Comparison of ENCODE assay signal across 8 cellular contexts in genomic region chr1:144490394-144490793, GRCh38. TPM values are rescaled to one million over a fixed set of nuclear protein-coding genes. Genes with fewer than 3 reads are reported as not detected.
DNase-seq lines count a peak whose midpoint lies in the region; ATAC-seq and TF ChIP-seq lines count a peak whose summit lies in the region.
"Not testable (repeated sequence)": the region's sequence is repeated elsewhere in the genome, so short reads cannot be mapped to it uniquely, and the experiment has no call there.

No MANE protein-coding gene starts in this region.

- not testable (repeated sequence) for H3K18ac ChIP-seq in neuronal stem cell (ENCODE audit: low read length)

- not testable (repeated sequence) for H3K4me1 Mint-ChIP-seq in CD4-positive, alpha-beta T cell (ENCODE audit: low read depth); activated T-helper 17 cell treated with anti-CD3 and anti-CD28 coated beads, Interleukin-2, amount 50 U/mL, for 72 hours
- peaks cover 10% of the 10 kb centered on the region for H3K4me1 Mint-ChIP-seq in MCF 10A (ENCODE audit: insufficient read depth, unreplicated experiment)

- not testable (repeated sequence) for H3K9me3 Mint-ChIP-seq in CD4-positive, alpha-beta T cell; activated T-helper 17 cell treated with anti-CD3 and anti-CD28 coated beads, Interleukin-2, amount 50 U/mL, for 72 hours; MCF 10A (ENCODE audit: unreplicated experiment)

- not testable (repeated sequence) for H3K23ac ChIP-seq in neuronal stem cell (ENCODE audit: low read depth, low read length, poor library complexity)

- intact Hi-C loops in CD4-positive, alpha-beta T cell (cut with DNase I, micrococcal nuclease); MCF 10A (cut with micrococcal nuclease): not testable (repeated sequence)

- not testable (repeated sequence) for H3K79me2 ChIP-seq in MM.1S (ENCODE audit: low read length)

- H2BK12ac ChIP-seq in neuronal stem cell (ENCODE audit: low read length) = not testable (repeated sequence)

- H3K27ac ChIP-seq in CD4-positive, alpha-beta T cell (ENCODE audit: low read depth, low read length); MM.1S (ENCODE audit: low read length); neuronal stem cell (replicated peaks; ENCODE audit: low read length): not testable (repeated sequence)

- ATAC-seq in CD4-positive, alpha-beta T cell (ENCODE audit: poor library complexity) = not testable (repeated sequence)
- ATAC-seq in activated T-helper 17 cell treated with anti-CD3 and anti-CD28 coated beads, Interleukin-2, amount 50 U/mL, for 72 hours (replicated peaks) = peak; percentile 46

- not testable (repeated sequence) for BruUV-seq in MCF 10A (replicated peaks; lab: Mats Ljungman, UMichigan)

- not testable (repeated sequence) for H4K8ac ChIP-seq in neuronal stem cell (ENCODE audit: low read depth, low read length)

- CTCF ChIA-PET in CD4-positive, alpha-beta T cell (lab: Charles Lee); MCF 10A (lab: Yijun Ruan, JAX): not testable (repeated sequence)

- not testable (repeated sequence) for H3K27me3 Mint-ChIP-seq in CD4-positive, alpha-beta T cell; activated T-helper 17 cell treated with anti-CD3 and anti-CD28 coated beads, Interleukin-2, amount 50 U/mL, for 72 hours; MCF 10A (ENCODE audit: insufficient read depth, unreplicated experiment)

- not testable (repeated sequence) for H3K36me3 ChIP-seq in MM.1S (replicated peaks; ENCODE audit: insufficient read depth, low read length); neuronal stem cell (replicated peaks in 1 of 2; ENCODE audit: control insufficient read depth in 2 of 2, insufficient read depth in 2 of 2, low read length in 2 of 2)

- POLR2A ChIA-PET in CD4-positive, alpha-beta T cell (lab: Charles Lee); MCF 10A (lab: Yijun Ruan, JAX): not testable (repeated sequence)

- H3K27me3 ChIP-seq in CD4-positive, alpha-beta T cell (ENCODE audit: control insufficient read depth, insufficient read depth, low read length); MM.1S (replicated peaks; ENCODE audit: insufficient read depth, low read length); neuronal stem cell (ENCODE audit: control insufficient read depth in 3 of 3, insufficient read depth in 3 of 3, low read depth in 1 of 3, low read length in 3 of 3): not testable (repeated sequence)

- not testable (repeated sequence) for H3K27ac Mint-ChIP-seq in CD4-positive, alpha-beta T cell; activated T-helper 17 cell treated with anti-CD3 and anti-CD28 coated beads, Interleukin-2, amount 50 U/mL, for 72 hours; MCF 10A (ENCODE audit: low read depth, unreplicated experiment)

- H3K79me1 ChIP-seq in neuronal stem cell (ENCODE audit: low read depth, low read length) = not testable (repeated sequence)

- H2BK5ac ChIP-seq in neuronal stem cell (ENCODE audit: low read length) = not testable (repeated sequence)

- no CpG with 5 or more reads among the region's 18 CpGs for WGBS in neuronal stem cell (ENCODE audit: extremely low coverage in 2 of 2, insufficient read length in 2 of 2, insufficient replicate concordance in 1 of 2), 2 donors

- TF ChIP-seq CTCF in CD4-positive, alpha-beta T cell (IDR thresholded peaks at IDR 0.05); MM.1S (IDR thresholded peaks at IDR 0.05; ENCODE audit: low read length); MCF 10A (IDR thresholded peaks at IDR 0.05; ENCODE audit: unreplicated experiment): not testable (repeated sequence)

- not testable (repeated sequence) for H3K9ac ChIP-seq in MM.1S (ENCODE audit: low read length); neuronal stem cell (ENCODE audit: low read depth, low read length, poor library complexity)

- not testable (repeated sequence) for H3K14ac ChIP-seq in neuronal stem cell (ENCODE audit: low read length)

- DNase-seq in CD4-positive, alpha-beta T cell = peak in 8 of 10 experiments; percentile 2 to 39 (median 10)
- DNase-seq in MM.1S (peak; percentile 23), MCF 10A (ENCODE audit: unreplicated experiment) (peak; percentile 23), iPS DF 19.7 (ENCODE audit: low read depth, low spot score) (peak; percentile 1)
- peak; percentile 16 for DNase-seq in activated CD4-positive, alpha-beta T cell treated with anti-CD3 and anti-CD28 coated beads, Interleukin-2, amount 50 U/mL, for 1 hour
- DNase-seq in neuronal stem cell (ENCODE audit: low spot score) = not testable (repeated sequence)
- DNase-seq in stimulated activated naive CD4-positive, alpha-beta T cell (lab: John Stamatoyannopoulos, UW) = peak in 4 of 6 experiments; percentile 4 to 33 (median 16)

- not testable (repeated sequence) for H3K4me3 ChIP-seq in MM.1S (ENCODE audit: low read length); neuronal stem cell (ENCODE audit: low read length in 2 of 2)

- not testable (repeated sequence) for H3K4me2 ChIP-seq in MM.1S (ENCODE audit: low read depth, low read length)
- H3K4me2 ChIP-seq in neuronal stem cell (ENCODE audit: insufficient read depth, low read length, poor library complexity, severe bottlenecking) = peak overlapping the region; percentile 33

- H3K9me3 ChIP-seq in CD4-positive, alpha-beta T cell (ENCODE audit: control insufficient read depth, low read length); MM.1S (replicated peaks; ENCODE audit: insufficient read depth, low read length); neuronal stem cell (replicated peaks in 1 of 2; ENCODE audit: control insufficient read depth in 2 of 2, insufficient read depth in 1 of 2, low read depth in 1 of 2, low read length in 2 of 2): not testable (repeated sequence)

- H2BK120ac ChIP-seq in neuronal stem cell (ENCODE audit: low read depth, low read length) = not testable (repeated sequence)

- not testable (repeated sequence) for H3F3A ChIP-seq in MM.1S (ENCODE audit: insufficient read depth, low read length)

- H3K4me1 ChIP-seq in MM.1S (ENCODE audit: low read length); neuronal stem cell (ENCODE audit: control insufficient read depth in 2 of 2, insufficient read depth in 1 of 2, low read depth in 1 of 2, low read length in 2 of 2): not testable (repeated sequence)

- H3K4ac ChIP-seq in neuronal stem cell (ENCODE audit: low read length) = not testable (repeated sequence)

- H3K4me3 Mint-ChIP-seq in CD4-positive, alpha-beta T cell = peak overlapping the region; percentile 42
- H3K4me3 Mint-ChIP-seq in activated T-helper 17 cell treated with anti-CD3 and anti-CD28 coated beads, Interleukin-2, amount 50 U/mL, for 72 hours = peak overlapping the region; percentile 60
- H3K4me3 Mint-ChIP-seq in MCF 10A (ENCODE audit: unreplicated experiment) = peak overlapping the region; percentile 51

- not testable (repeated sequence) for H2BK15ac ChIP-seq in neuronal stem cell (ENCODE audit: low read length)

- not testable (repeated sequence) for H4K20me1 ChIP-seq in MM.1S (ENCODE audit: insufficient read depth, low read length)

- not testable (repeated sequence) for H4K91ac ChIP-seq in neuronal stem cell (ENCODE audit: low read depth, low read length, poor library complexity)

- H3K36me3 Mint-ChIP-seq in CD4-positive, alpha-beta T cell (ENCODE audit: low read depth); activated T-helper 17 cell treated with anti-CD3 and anti-CD28 coated beads, Interleukin-2, amount 50 U/mL, for 72 hours (ENCODE audit: low read depth); MCF 10A (ENCODE audit: insufficient read depth, unreplicated experiment): not testable (repeated sequence)

- not testable (repeated sequence) for H2AK5ac ChIP-seq in neuronal stem cell (ENCODE audit: low read depth, low read length)

- not testable (repeated sequence) for H3K9me2 ChIP-seq in MM.1S (replicated peaks; ENCODE audit: insufficient read depth, low read length)

- H2AFZ ChIP-seq in MM.1S (ENCODE audit: low read length); neuronal stem cell (ENCODE audit: low read length): not testable (repeated sequence)

RNA-seq across cellular contexts. Expression of gene NBPF15, which starts 28.9 kb away (rescaled TPM):
- 10 to 100 TPM; 85.3 to 89.5 TPM for total RNA-seq in CD4-positive, alpha-beta T cell
- 10 to 100 TPM; 46.6 to 55.9 TPM for total RNA-seq in activated T-helper 17 cell treated with anti-CD3 and anti-CD28 coated beads, Interleukin-2, amount 50 U/mL, for 72 hours
- total RNA-seq in MCF 10A (2022) = 158 and 162 TPM in 2 replicates
- 18.7 TPM for polyA plus RNA-seq in neuronal stem cell (2013, experiment 1 of 2)
- 18.2 TPM for polyA plus RNA-seq in neuronal stem cell (2013, experiment 2 of 2)
